11 cellular contexts compared by ENCODE assay signal in the genomic region with DNA sequence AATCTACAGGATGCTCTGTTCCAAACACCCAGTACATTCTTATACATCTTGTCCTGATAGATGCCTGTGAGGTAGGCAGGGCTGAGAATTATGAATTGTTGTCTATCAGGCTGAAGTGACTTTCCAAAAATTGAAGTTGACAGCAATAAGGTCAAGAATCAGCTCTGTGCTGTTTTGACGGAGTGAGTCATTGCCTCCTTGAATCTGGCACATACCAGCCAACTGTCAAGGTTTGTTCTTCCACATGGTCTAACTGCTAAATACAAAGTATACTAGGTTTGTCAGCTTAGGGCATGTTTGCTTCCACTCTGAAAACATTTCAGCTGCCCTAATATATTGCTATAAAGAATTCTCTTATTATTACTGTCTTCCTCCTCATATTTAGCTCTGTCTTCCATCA. TPM values are rescaled to one million over a fixed set of nuclear protein-coding genes. Genes with fewer than 3 reads are reported as not detected.
DNase-seq lines count a peak whose midpoint lies in the region; ATAC-seq and TF ChIP-seq lines count a peak whose summit lies in the region.
"Had no signal": no experiment of that assay in that cellular context is flagged by ENCODE, and none has a peak within 500 bp of the region (broad histone marks: within the 10 kb centered on the region; RNA-seq: fewer than 3 reads in every experiment).

No MANE protein-coding gene starts in this region.

- TF ChIP-seq CTCF in choroid plexus epithelial cell (conservative IDR thresholded peaks at IDR 0.05; ENCODE audit: low read depth, low read length) (no peak), lower lobe of right lung (IDR thresholded peaks at IDR 0.05) (no peak), ovary (IDR thresholded peaks at IDR 0.05) (no peak)

- H3K27ac ChIP-seq in lower lobe of right lung (no peak overlapping the region), ovary (no peak overlapping the region)
- H3K27ac ChIP-seq: KMS-11, neutrophil had no signal

- no peak for TF ChIP-seq POLR2A in ovary (IDR thresholded peaks at IDR 0.05)

- ATAC-seq in lower lobe of right lung (peak; percentile 65 to 88), GM21390 (IDR thresholded peaks at IDR 0.05; ENCODE audit: unreplicated experiment) (no peak), HG03135 (IDR thresholded peaks at IDR 0.05; ENCODE audit: unreplicated experiment) (no peak)

- H3K4me3 ChIP-seq in MG63: no peak overlapping the region
- no peak overlapping the region for H3K4me3 ChIP-seq in choroid plexus epithelial cell (ENCODE audit: low read depth, low read length)
- H3K4me3 ChIP-seq in lower lobe of right lung: no peak overlapping the region
- no peak overlapping the region for H3K4me3 ChIP-seq in ovary

- DNase-seq in AG08395 (ENCODE audit: low spot score) (peak; percentile 17), MG63 (peak; percentile 37), choroid plexus epithelial cell (ENCODE audit: low read depth) (peak; percentile 63), lower lobe of right lung (no peak), NCI-H1417 treated with DMSO at 0.1 percent for 48 hours (lab: John Stamatoyannopoulos, UW) (no peak), ovary (no peak)
- DNase-seq: activated CD4-positive, alpha-beta T cell treated with anti-CD3 and anti-CD28 coated beads for 48 hours had no signal

- 41 to 72% (median 51%) methylated on average over 1 of the region's 1 CpG for WGBS in ovary, 3 donors

- TF ChIP-seq EP300 in ovary (IDR thresholded peaks at IDR 0.05): no peak

- intact Hi-C loops in lower lobe of right lung (cut with DNase I): no loop called here
- intact Hi-C loops in ovary (cut with DNase I): no loop called here

- H3K36me3 ChIP-seq in MG63 (peaks cover 12% of the 10 kb centered on the region), lower lobe of right lung (no peaks in the 10 kb centered on the region), ovary (no peaks in the 10 kb centered on the region)
- H3K36me3 ChIP-seq: neutrophil had no signal

- no peaks in the 10 kb centered on the region for H3K27me3 ChIP-seq in MG63
- H3K27me3 ChIP-seq in lower lobe of right lung (ENCODE audit: low read depth): no peaks in the 10 kb centered on the region
- no peaks in the 10 kb centered on the region for H3K27me3 ChIP-seq in ovary
- H3K27me3 ChIP-seq: neutrophil had no signal

- H3K4me1 ChIP-seq in lower lobe of right lung: peaks cover 45% of the 10 kb centered on the region
- H3K4me1 ChIP-seq in ovary (ENCODE audit: insufficient read depth): peaks cover 24% of the 10 kb centered on the region

- H3K9me3 ChIP-seq in MG63: no peaks in the 10 kb centered on the region
- no peaks in the 10 kb centered on the region for H3K9me3 ChIP-seq in lower lobe of right lung
- H3K9me3 ChIP-seq in ovary: no peaks in the 10 kb centered on the region
- H3K9me3 ChIP-seq: neutrophil had no signal

RNA-seq across cellular contexts. Expression of a gene that starts 32.3 kb away (rescaled TPM):
- 1.3 and 4.2 TPM in 2 replicates for total RNA-seq in MG63 (2014; rRNA removed; shearing (Covaris generic); ENCODE audit: low replicate concordance)
- total RNA-seq in lower lobe of right lung: 34.2 TPM
- 10 to 100 TPM; 18.7 to 32.6 (median 22.4) TPM for total RNA-seq in ovary
- 10 to 100 TPM in 1 of 2 donors, 1 to 10 TPM in 1; 8.2 to 10.0 TPM for polyA plus RNA-seq in ovary

Comparison
In these comparisons a context has a peak if more than half of its experiments do, and no peak if none do; other contexts are left out.
1. DNase-seq: peak in AG08395 (single experiment), MG63 (single experiment) and choroid plexus epithelial cell (single experiment); none in lower lobe of right lung (single experiment), NCI-H1417 treated with DMSO at 0.1 percent for 48 hours (single experiment) and ovary (0 of 5).
2. ATAC-seq: peak in lower lobe of right lung (2 of 2); none in GM21390 (single experiment) and HG03135 (single experiment).